In the genomic region with DNA sequence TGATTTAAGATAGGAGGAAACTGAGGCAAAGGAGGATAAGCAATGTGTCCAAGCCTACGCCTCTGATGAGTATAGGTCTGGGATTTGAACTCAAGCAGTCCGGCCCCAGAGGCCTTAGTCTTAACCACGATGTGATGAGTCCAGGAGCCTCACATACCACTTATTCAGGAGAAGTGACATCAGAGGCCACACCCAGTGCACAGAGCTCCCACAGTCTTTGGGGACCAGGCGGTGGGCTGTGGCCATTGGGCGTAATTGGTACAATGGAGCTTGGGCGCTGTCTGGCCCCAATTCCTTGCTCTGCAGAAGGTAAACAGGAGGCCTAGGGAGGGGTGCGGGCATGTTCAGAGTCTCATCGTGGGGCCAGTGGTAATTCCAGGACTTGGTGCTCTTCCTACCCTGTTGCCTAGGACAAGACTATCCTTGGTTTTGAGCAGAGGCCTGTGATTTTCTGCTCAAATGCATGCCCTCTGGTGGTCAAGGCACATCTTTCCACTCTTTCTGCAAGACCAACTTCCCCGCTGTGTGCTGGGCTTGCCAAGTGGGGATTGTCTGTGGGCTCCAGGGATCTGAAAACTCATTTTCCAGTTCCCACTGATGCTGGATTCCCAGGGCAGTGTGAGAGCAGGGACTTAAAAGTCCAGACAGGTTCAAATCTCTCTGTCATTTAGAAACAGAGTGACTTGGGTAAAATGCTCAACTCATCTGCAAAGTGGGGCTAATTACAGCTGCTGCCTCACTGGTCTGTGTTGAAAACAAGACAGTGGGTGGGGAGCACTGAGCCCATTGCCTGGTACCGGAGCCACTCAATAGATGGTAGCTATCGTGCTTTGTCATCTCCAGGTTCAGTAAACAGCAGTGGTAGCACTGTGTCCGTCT, we compare ENCODE assay signal across 8 cellular contexts. TPM values are rescaled to one million over a fixed set of nuclear protein-coding genes. Genes with fewer than 3 reads are reported as not detected.
DNase-seq lines count a peak whose midpoint lies in the region; ATAC-seq and TF ChIP-seq lines count a peak whose summit lies in the region.

No MANE protein-coding gene starts in this region.

- no peaks in the 10 kb centered on the region for H3K9me3 ChIP-seq in parathyroid adenoma (ENCODE audit: control insufficient read depth, low read length)

- intact Hi-C loops in Right ventricle myocardium superior (cut with DNase I) = loop anchor here (2.0 to 5.0 kb wide), 2 partner anchors 35 to 66 kb away; no protein-coding TSS in a partner anchor

- no peak overlapping the region for H3K4me2 ChIP-seq in parathyroid adenoma (ENCODE audit: low read length)

- H3K9ac ChIP-seq in parathyroid adenoma = no peak overlapping the region

- H3K27ac Mint-ChIP-seq in activated naive CD4-positive, alpha-beta T cell treated with anti-CD3 and anti-CD28 coated beads, Interleukin-2, amount 10 ng/mL, durations not matched to agents 7 days and 5 days = no peak overlapping the region
- H3K27ac Mint-ChIP-seq in activated CD8-positive, alpha-beta T cell treated with anti-CD3 and anti-CD28 coated beads, Interleukin-2, amount 10 ng/mL, durations not matched to agents 7 days and 5 days = no peak overlapping the region

- no peak overlapping the region for H3K4me3 ChIP-seq in parathyroid adenoma (ENCODE audit: low read depth, low read length)

- peaks cover 83% of the 10 kb centered on the region for H3K79me2 ChIP-seq in parathyroid adenoma

- H3K9me3 Mint-ChIP-seq in activated naive CD4-positive, alpha-beta T cell treated with anti-CD3 and anti-CD28 coated beads, Interleukin-2, amount 10 ng/mL, durations not matched to agents 7 days and 5 days = no peaks in the 10 kb centered on the region
- H3K9me3 Mint-ChIP-seq in activated CD8-positive, alpha-beta T cell treated with anti-CD3 and anti-CD28 coated beads, Interleukin-2, amount 10 ng/mL, durations not matched to agents 7 days and 5 days (ENCODE audit: insufficient read depth) = no peaks in the 10 kb centered on the region

- TF ChIP-seq CTCF in parathyroid adenoma (IDR thresholded peaks at IDR 0.05) = peak; percentile 68

- CTCF ChIA-PET in activated naive CD4-positive, alpha-beta T cell treated with anti-CD3 and anti-CD28 coated beads, Interleukin-2, amount 10 ng/mL, durations not matched to agents 7 days and 5 days (lab: Charles Lee) = interaction anchor here (0.7 to 3.4 kb wide), 6 partner anchors 10 to 159 kb away, joined by 3 to 18 read pairs (median 4); no protein-coding TSS in a partner anchor
- CTCF ChIA-PET in activated CD8-positive, alpha-beta T cell treated with anti-CD3 and anti-CD28 coated beads, Interleukin-2, amount 10 ng/mL, durations not matched to agents 7 days and 5 days (lab: Charles Lee) = interaction anchor here (1.1 to 4.2 kb wide), 4 partner anchors 10 to 73 kb away, joined by 3 to 45 read pairs (median 4); no protein-coding TSS in a partner anchor

- peaks cover 13% of the 10 kb centered on the region for H3K4me1 ChIP-seq in parathyroid adenoma

- DNase-seq in activated naive CD4-positive, alpha-beta T cell treated with anti-CD3 and anti-CD28 coated beads, Interleukin-2, amount 10 ng/mL, durations not matched to agents 7 days and 5 days = peak; percentile 40
- DNase-seq in activated naive CD4-positive, alpha-beta T cell (lab: John Stamatoyannopoulos, UW) = no peak
- DNase-seq in MV-4-11 (lab: John Stamatoyannopoulos, UW) = peak; percentile 51
- DNase-seq in activated CD8-positive, alpha-beta T cell treated with anti-CD3 and anti-CD28 coated beads, Interleukin-2, amount 10 ng/mL, durations not matched to agents 7 days and 5 days = peak; percentile 47
- DNase-seq in Right ventricle myocardium superior = no peak

- H3K27me3 Mint-ChIP-seq in activated naive CD4-positive, alpha-beta T cell treated with anti-CD3 and anti-CD28 coated beads, Interleukin-2, amount 10 ng/mL, durations not matched to agents 7 days and 5 days = no peaks in the 10 kb centered on the region
- H3K27me3 Mint-ChIP-seq in activated CD8-positive, alpha-beta T cell treated with anti-CD3 and anti-CD28 coated beads, Interleukin-2, amount 10 ng/mL, durations not matched to agents 7 days and 5 days (ENCODE audit: low read depth) = no peaks in the 10 kb centered on the region

- H3K36me3 ChIP-seq in parathyroid adenoma (ENCODE audit: control insufficient read depth, insufficient read depth, low read length) = no peaks in the 10 kb centered on the region

- H2AFZ ChIP-seq in parathyroid adenoma = no peak overlapping the region

- H3K4me3 Mint-ChIP-seq in activated naive CD4-positive, alpha-beta T cell treated with anti-CD3 and anti-CD28 coated beads, Interleukin-2, amount 10 ng/mL, durations not matched to agents 7 days and 5 days = no peak overlapping the region
- H3K4me3 Mint-ChIP-seq in activated CD8-positive, alpha-beta T cell treated with anti-CD3 and anti-CD28 coated beads, Interleukin-2, amount 10 ng/mL, durations not matched to agents 7 days and 5 days = no peak overlapping the region

- H3K27me3 ChIP-seq in parathyroid adenoma (ENCODE audit: control insufficient read depth, insufficient read depth, low read length) = no peaks in the 10 kb centered on the region

- POLR2A ChIA-PET in activated CD8-positive, alpha-beta T cell treated with anti-CD3 and anti-CD28 coated beads, Interleukin-2, amount 10 ng/mL, durations not matched to agents 7 days and 5 days (lab: Charles Lee) = interaction anchor here (0.5 kb wide), 1 partner anchor 495 kb away, joined by 3 read pairs; no protein-coding TSS in a partner anchor

- H3K27ac ChIP-seq in parathyroid adenoma = no peak overlapping the region

- H3K36me3 Mint-ChIP-seq in activated naive CD4-positive, alpha-beta T cell treated with anti-CD3 and anti-CD28 coated beads, Interleukin-2, amount 10 ng/mL, durations not matched to agents 7 days and 5 days = no peaks in the 10 kb centered on the region
- no peaks in the 10 kb centered on the region for H3K36me3 Mint-ChIP-seq in activated CD8-positive, alpha-beta T cell treated with anti-CD3 and anti-CD28 coated beads, Interleukin-2, amount 10 ng/mL, durations not matched to agents 7 days and 5 days (ENCODE audit: low read depth)

- peak; percentile 69 for ATAC-seq in activated CD8-positive, alpha-beta T cell treated with anti-CD3 and anti-CD28 coated beads, Interleukin-2, amount 10 ng/mL, durations not matched to agents 7 days and 5 days
- peak; percentile 55 for ATAC-seq in Right ventricle myocardium superior (ENCODE audit: poor library complexity)
- no peak for ATAC-seq in GM18511 (IDR thresholded peaks at IDR 0.05; ENCODE audit: unreplicated experiment)
- ATAC-seq in GM21390 (IDR thresholded peaks at IDR 0.05; ENCODE audit: unreplicated experiment) = no peak

- H3K4me1 Mint-ChIP-seq in activated naive CD4-positive, alpha-beta T cell treated with anti-CD3 and anti-CD28 coated beads, Interleukin-2, amount 10 ng/mL, durations not matched to agents 7 days and 5 days = no peaks in the 10 kb centered on the region
- peaks cover 5% of the 10 kb centered on the region for H3K4me1 Mint-ChIP-seq in activated CD8-positive, alpha-beta T cell treated with anti-CD3 and anti-CD28 coated beads, Interleukin-2, amount 10 ng/mL, durations not matched to agents 7 days and 5 days (ENCODE audit: low read depth)

RNA-seq across cellular contexts. Expression of gene NDST1, which starts 15.8 kb away (rescaled TPM):
- under 1 TPM; 0.63 TPM for total RNA-seq in activated CD8-positive, alpha-beta T cell treated with anti-CD3 and anti-CD28 coated beads, Interleukin-2, amount 10 ng/mL, durations not matched to agents 7 days and 5 days
- total RNA-seq in Right ventricle myocardium superior = 50.8 TPM

Comparison
In these comparisons a context has a peak if more than half of its experiments do, and no peak if none do; other contexts are left out.
1. DNase-seq: peak in activated naive CD4-positive, alpha-beta T cell treated with anti-CD3 and anti-CD28 coated beads, Interleukin-2, amount 10 ng/mL, durations not matched to agents 7 days and 5 days (single experiment), MV-4-11 (single experiment) and activated CD8-positive, alpha-beta T cell treated with anti-CD3 and anti-CD28 coated beads, Interleukin-2, amount 10 ng/mL, durations not matched to agents 7 days and 5 days (single experiment); none in activated naive CD4-positive, alpha-beta T cell (0 of 4) and Right ventricle myocardium superior (single experiment).
2. ATAC-seq: peak in activated CD8-positive, alpha-beta T cell treated with anti-CD3 and anti-CD28 coated beads, Interleukin-2, amount 10 ng/mL, durations not matched to agents 7 days and 5 days (single experiment) and Right ventricle myocardium superior (single experiment); none in GM18511 (single experiment) and GM21390 (single experiment).
3. RNA of gene NDST1, which starts 15.8 kb away (total RNA-seq): 50.8 TPM in Right ventricle myocardium superior (single experiment); 0.63 TPM in activated CD8-positive, alpha-beta T cell treated with anti-CD3 and anti-CD28 coated beads, Interleukin-2, amount 10 ng/mL, durations not matched to agents 7 days and 5 days; every median in the first group is over 10 times any median in the second.